Comparison of ENCODE assay signal across 13 cellular contexts in genomic region chr10:61994404-61995031, GRCh38.
A peak's percentile ranks its signal among the peaks of the same experiment; 100 is the strongest.
DNase-seq lines count a peak whose midpoint lies in the region; ATAC-seq, FAIRE-seq and TF ChIP-seq lines count a peak whose summit lies in the region.
"Had no signal": no experiment of that assay in that cellular context is flagged by ENCODE, and none has a peak within 500 bp of the region (broad histone marks: within the 10 kb centered on the region; RNA-seq: fewer than 3 reads in every experiment).

No MANE protein-coding gene starts in this region.

- no peak overlapping the region for H2AFZ ChIP-seq in OCI-LY3 (ENCODE audit: low read depth, low read length)

- H3K27me3 ChIP-seq in OCI-LY3 (ENCODE audit: low read depth, low read length) (no peaks in the 10 kb centered on the region), endocrine pancreas (ENCODE audit: control insufficient read depth, insufficient read depth, low read length) (no peaks in the 10 kb centered on the region), psoas muscle (ENCODE audit: insufficient read depth in 3 of 3, low read length in 2 of 3) (no peaks in the 10 kb centered on the region)
- H3K27me3 ChIP-seq: dorsolateral prefrontal cortex had no signal

- H3K79me2 ChIP-seq in OCI-LY3 (ENCODE audit: low read length): no peaks in the 10 kb centered on the region

- ATAC-seq in psoas muscle: no peak
- no peak for ATAC-seq in HG03439 (IDR thresholded peaks at IDR 0.05; ENCODE audit: unreplicated experiment)
- no peak for ATAC-seq in HG02571 (IDR thresholded peaks at IDR 0.05; ENCODE audit: unreplicated experiment)
- ATAC-seq: stimulated activated naive CD8-positive, alpha-beta T cell treated with anti-CD3 and anti-CD28 coated beads, Interleukin-15, amount 100 ng/mL, for 72 hours had no signal

- peak; percentile 4 for FAIRE-seq in GM19239 (lab: Jason Lieb, UNC)

- TF ChIP-seq CTCF in OCI-LY3 (IDR thresholded peaks at IDR 0.05; ENCODE audit: low read depth, low read length) (no peak), psoas muscle (IDR thresholded peaks at IDR 0.05) (no peak)

- H3K4me2 ChIP-seq in OCI-LY3 (ENCODE audit: low read length): peak overlapping the region; percentile 68
- H3K4me2 ChIP-seq: KMS-11 had no signal

- peak overlapping the region; percentile 34 for H3K4me3 ChIP-seq in OCI-LY3 (ENCODE audit: low read length)
- peak overlapping the region; percentile 44 for H3K4me3 ChIP-seq in endocrine pancreas (ENCODE audit: control insufficient read depth, insufficient read depth, low read length)
- H3K4me3 ChIP-seq in psoas muscle: peak overlapping the region; percentile 26

- DNase-seq in GM19239 (ENCODE audit: insufficient read length, low spot score) (no peak), psoas muscle (no peak), kidney tubule cell (ENCODE audit: low spot score) (no peak), AG08395 (ENCODE audit: low spot score) (no peak)
- DNase-seq: dorsolateral prefrontal cortex; EL; NK-92 treated with Interleukin-12 subunit alpha and Interleukin-12 subunit beta, amount 100 ng/mL, for 24 hours; stimulated activated naive CD8-positive, alpha-beta T cell treated with anti-CD3 and anti-CD28 coated beads, Interleukin-15, amount 100 ng/mL, for 72 hours had no signal

- no peaks in the 10 kb centered on the region for H3K9me3 ChIP-seq in OCI-LY3 (ENCODE audit: insufficient read depth, low read length)
- no peaks in the 10 kb centered on the region for H3K9me3 ChIP-seq in endocrine pancreas (ENCODE audit: control insufficient read depth, low read length)
- no peaks in the 10 kb centered on the region for H3K9me3 ChIP-seq in psoas muscle

- no peak overlapping the region for H3K9ac ChIP-seq in OCI-LY3 (ENCODE audit: low read length)
- H3K9ac ChIP-seq in endocrine pancreas (ENCODE audit: control insufficient read depth, insufficient read depth, low read length): no peak overlapping the region
- H3K9ac ChIP-seq: KMS-11 had no signal

- H3K36me3 ChIP-seq in OCI-LY3 (replicated peaks; ENCODE audit: low read depth, low read length) (no peaks in the 10 kb centered on the region), endocrine pancreas (ENCODE audit: control insufficient read depth, insufficient read depth, low read length) (no peaks in the 10 kb centered on the region), psoas muscle (ENCODE audit: insufficient read depth in 1 of 2, low read depth in 1 of 2) (no peaks in the 10 kb centered on the region)

- H3K4me1 ChIP-seq in OCI-LY3 (ENCODE audit: low read length): peaks cover 52% of the 10 kb centered on the region
- peaks cover 38% of the 10 kb centered on the region for H3K4me1 ChIP-seq in endocrine pancreas (ENCODE audit: control insufficient read depth, insufficient read depth, low read length)
- H3K4me1 ChIP-seq in psoas muscle: peaks cover 26% of the 10 kb centered on the region

- H4K20me1 ChIP-seq in OCI-LY3 (ENCODE audit: insufficient read depth, low read length): no peaks in the 10 kb centered on the region

- H3K27ac ChIP-seq in OCI-LY3 (ENCODE audit: low read length): no peak overlapping the region
- H3K27ac ChIP-seq in psoas muscle: no peak overlapping the region
- H3K27ac ChIP-seq: KMS-11 had no signal

- WGBS in psoas muscle, 3 donors: 70 to 84% (median 77%) methylated on average over 6 of the region's 6 CpGs

- intact Hi-C loops in psoas muscle (cut with DNase I): loop anchor here (5.0 to 10.0 kb wide), 2 partner anchors 90 to 92 kb away; partner anchors contain the start of gene ARID5B (in 2 of the 2)
